In genomic region chr7:139753079-139753692, GRCh38 we compare ENCODE assay signal across 12 cellular contexts. TPM values are rescaled to one million over a fixed set of nuclear protein-coding genes. Genes with fewer than 3 reads are reported as not detected.
DNase-seq lines count a peak whose midpoint lies in the region; ATAC-seq and TF ChIP-seq lines count a peak whose summit lies in the region.
"Had no signal": no experiment of that assay in that cellular context is flagged by ENCODE, and none has a peak within 500 bp of the region (broad histone marks: within the 10 kb centered on the region; RNA-seq: fewer than 3 reads in every experiment).

No MANE protein-coding gene starts in this region.

- no peaks in the 10 kb centered on the region for H3K36me3 Mint-ChIP-seq in GM23338 (ENCODE audit: low read depth)

- no peak overlapping the region for H4K12ac ChIP-seq in trophoblast cell (ENCODE audit: low read depth, low read length)

- WGBS in trophoblast cell (ENCODE audit: extremely low coverage, insufficient coverage, insufficient read length) = no CpG with 5 or more reads among the region's 7 CpGs

- H2BK120ac ChIP-seq in trophoblast cell (ENCODE audit: insufficient read depth, low read length, poor library complexity) = no peak overlapping the region

- DNase-seq in GM23338 (ENCODE audit: low spot score) (peak; percentile 49), OCI-LY7 (ENCODE audit: low spot score) (no peak), fibroblast of villous mesenchyme (ENCODE audit: low read depth) (no peak), trophoblast cell (no peak), ecto neural progenitor cell (ENCODE audit: low spot score) (no peak)
- DNase-seq: activated T-cell treated with anti-CD3 and anti-CD28 coated beads, Interleukin-2, amount 50 U/mL, for 24 hours; NCI-H146; spleen had no signal

- CTCF ChIA-PET in OCI-LY7 (lab: Charles Lee; ENCODE audit: unreplicated experiment) = no interaction called here

- H2BK5ac ChIP-seq in trophoblast cell (ENCODE audit: low read depth, low read length, poor library complexity) = no peak overlapping the region

- no peak overlapping the region for H3K14ac ChIP-seq in trophoblast cell (ENCODE audit: low read length)

- H3K9me3 ChIP-seq in OCI-LY7 (ENCODE audit: low read length) (no peaks in the 10 kb centered on the region), trophoblast cell (ENCODE audit: insufficient read depth, low read depth, low read length) (no peaks in the 10 kb centered on the region)
- H3K9me3 ChIP-seq: spleen, suprapubic skin had no signal

- no peak overlapping the region for H3K18ac ChIP-seq in trophoblast cell (ENCODE audit: low read length)

- no peak overlapping the region for H2AFZ ChIP-seq in GM23338
- no peak overlapping the region for H2AFZ ChIP-seq in OCI-LY7 (ENCODE audit: low read length)
- no peak overlapping the region for H2AFZ ChIP-seq in trophoblast cell (ENCODE audit: insufficient read depth, low read length, poor library complexity)

- H3K4me1 ChIP-seq in GM23338 (ENCODE audit: insufficient read depth) (no peaks in the 10 kb centered on the region), OCI-LY7 (ENCODE audit: insufficient read depth, low read length, poor library complexity, severe bottlenecking) (peaks cover 5% of the 10 kb centered on the region), trophoblast cell (ENCODE audit: control insufficient read depth in 1 of 2, insufficient read depth in 2 of 2, low read length in 2 of 2) (no peaks in the 10 kb centered on the region)

- peaks cover 2% of the 10 kb centered on the region for H3K4me1 Mint-ChIP-seq in GM23338

- no peak overlapping the region for H3K4me3 Mint-ChIP-seq in GM23338
- H3K4me3 Mint-ChIP-seq: activated T-cell treated with anti-CD3 and anti-CD28 coated beads, Interleukin-2, amount 50 U/mL, for 24 hours had no signal

- H3K79me1 ChIP-seq in trophoblast cell (ENCODE audit: low read length) = no peaks in the 10 kb centered on the region

- H3K9ac ChIP-seq in trophoblast cell (ENCODE audit: low read length) = peak overlapping the region; percentile 16

- H3K4me3 ChIP-seq in GM23338 = no peak overlapping the region
- H3K4me3 ChIP-seq in OCI-LY7 (ENCODE audit: low read depth, low read length, poor library complexity, severe bottlenecking) = no peak overlapping the region
- H3K4me3 ChIP-seq in fibroblast of villous mesenchyme (ENCODE audit: low read depth, low read length) = no peak overlapping the region
- H3K4me3 ChIP-seq in trophoblast cell (ENCODE audit: low read depth, low read length) = no peak overlapping the region
- H3K4me3 ChIP-seq: spleen, suprapubic skin had no signal

- H3K79me2 ChIP-seq in GM23338 (replicated peaks; ENCODE audit: insufficient read depth) (peaks cover 19% of the 10 kb centered on the region), OCI-LY7 (ENCODE audit: insufficient read depth, low read depth, low read length) (no peaks in the 10 kb centered on the region), trophoblast cell (ENCODE audit: control insufficient read depth, insufficient read depth, low read length, poor library complexity) (no peaks in the 10 kb centered on the region)

- H3K9me3 Mint-ChIP-seq in GM23338 = no peaks in the 10 kb centered on the region
- H3K9me3 Mint-ChIP-seq: activated T-cell treated with anti-CD3 and anti-CD28 coated beads, Interleukin-2, amount 50 U/mL, for 24 hours had no signal

- TF ChIP-seq CTCF in GM23338 (conservative IDR thresholded peaks at IDR 0.05; ENCODE audit: low read depth in 2 of 2) (peak in 1 of 2 experiments; percentile 24; a peak in 3 of 4 replicates), OCI-LY7 (conservative IDR thresholded peaks at IDR 0.05; ENCODE audit: low read length) (peak; percentile 34; the same call in 1 of the 2 replicates), fibroblast of villous mesenchyme (IDR thresholded peaks at IDR 0.05; ENCODE audit: insufficient read depth, low read depth, low read length) (peak; percentile 23)

- H2AK5ac ChIP-seq in trophoblast cell (ENCODE audit: low read length) = no peak overlapping the region

- H3K36me3 ChIP-seq in GM23338 (ENCODE audit: insufficient read depth) (no peaks in the 10 kb centered on the region), OCI-LY7 (ENCODE audit: insufficient read depth, low read length) (no peaks in the 10 kb centered on the region), trophoblast cell (ENCODE audit: control insufficient read depth in 1 of 2, insufficient read depth in 2 of 2, low read length in 2 of 2) (no peaks in the 10 kb centered on the region)
- H3K36me3 ChIP-seq: suprapubic skin had no signal

- no peak overlapping the region for H3K27ac Mint-ChIP-seq in GM23338

- no peaks in the 10 kb centered on the region; the same call in 1 of the 2 replicates for H4K20me1 ChIP-seq in GM23338 (replicated peaks; ENCODE audit: insufficient read depth)
- H4K20me1 ChIP-seq in OCI-LY7 (ENCODE audit: insufficient read depth, low read length) = no peaks in the 10 kb centered on the region

- POLR2A ChIA-PET in OCI-LY7 (lab: Charles Lee) = interaction anchor here (1.2 kb wide), 1 partner anchor 16 kb away, joined by 3 read pairs; no protein-coding TSS in a partner anchor

- intact Hi-C loops in OCI-LY7 (cut with micrococcal nuclease; ENCODE audit: unreplicated experiment) = no loop called here

- no peak overlapping the region for H4K91ac ChIP-seq in trophoblast cell (ENCODE audit: low read depth, low read length)

- peaks cover 4% of the 10 kb centered on the region; the same call in 1 of the 2 replicates for H3K9me2 ChIP-seq in GM23338 (ENCODE audit: insufficient read depth)
- no peaks in the 10 kb centered on the region for H3K9me2 ChIP-seq in OCI-LY7 (ENCODE audit: insufficient read depth, low read length)

- no peaks in the 10 kb centered on the region for H3F3A ChIP-seq in GM23338 (replicated peaks; ENCODE audit: low read depth)

- ATAC-seq in GM23338 (peak; percentile 96), HG03432 (IDR thresholded peaks at IDR 0.05; ENCODE audit: unreplicated experiment) (no peak), HG03469 (IDR thresholded peaks at IDR 0.05; ENCODE audit: unreplicated experiment) (no peak), GM19351 (IDR thresholded peaks at IDR 0.05; ENCODE audit: unreplicated experiment) (no peak)

- peaks cover 2% of the 10 kb centered on the region for H3K27me3 Mint-ChIP-seq in GM23338 (ENCODE audit: insufficient read depth, low read depth, poor library complexity)
- H3K27me3 Mint-ChIP-seq: activated T-cell treated with anti-CD3 and anti-CD28 coated beads, Interleukin-2, amount 50 U/mL, for 24 hours had no signal

- H2BK12ac ChIP-seq in trophoblast cell (ENCODE audit: low read length) = no peak overlapping the region

- H4K8ac ChIP-seq in trophoblast cell (ENCODE audit: low read depth, low read length) = no peak overlapping the region

- H3K27me3 ChIP-seq in GM23338 (ENCODE audit: insufficient read depth) = no peaks in the 10 kb centered on the region
- no peaks in the 10 kb centered on the region for H3K27me3 ChIP-seq in trophoblast cell (ENCODE audit: insufficient read depth, low read length)
- H3K27me3 ChIP-seq: spleen, suprapubic skin had no signal

- H3K27ac ChIP-seq in GM23338 (ENCODE audit: low read depth) = no peak overlapping the region
- H3K27ac ChIP-seq in OCI-LY7 (ENCODE audit: low read depth, low read length, poor library complexity, severe bottlenecking) = no peak overlapping the region
- H3K27ac ChIP-seq in trophoblast cell (ENCODE audit: low read depth, low read length) = no peak overlapping the region
- H3K27ac ChIP-seq: spleen, suprapubic skin had no signal

- H3K4me2 ChIP-seq in GM23338 (no peak overlapping the region), OCI-LY7 (ENCODE audit: low read length) (no peak overlapping the region), trophoblast cell (ENCODE audit: low read length) (no peak overlapping the region)

- H3K4ac ChIP-seq in trophoblast cell (ENCODE audit: low read depth, low read length) = no peak overlapping the region

- no TSS peak for BruUV-seq in OCI-LY7 (replicated peaks; lab: Mats Ljungman, UMichigan)

- H3K23ac ChIP-seq in trophoblast cell (ENCODE audit: low read length) = no peak overlapping the region

TF ChIP-seq in GM23338, 12 proteins besides CTCF, POLR2A, EP300 and RAD21 (continues in another document):
- TF ChIP-seq ZNF331 (CRISPR knock-in tag; IDR thresholded peaks at IDR 0.05; ENCODE audit: low read depth) (no peak), NANOG (IDR thresholded peaks at IDR 0.05; ENCODE audit: borderline replicate concordance) (no peak), JUNB (IDR thresholded peaks at IDR 0.05; ENCODE audit: unreplicated experiment) (no peak), POLR2AphosphoS5 (IDR thresholded peaks at IDR 0.05; ENCODE audit: low read depth) (no peak)
- TF ChIP-seq, protein P1, sequence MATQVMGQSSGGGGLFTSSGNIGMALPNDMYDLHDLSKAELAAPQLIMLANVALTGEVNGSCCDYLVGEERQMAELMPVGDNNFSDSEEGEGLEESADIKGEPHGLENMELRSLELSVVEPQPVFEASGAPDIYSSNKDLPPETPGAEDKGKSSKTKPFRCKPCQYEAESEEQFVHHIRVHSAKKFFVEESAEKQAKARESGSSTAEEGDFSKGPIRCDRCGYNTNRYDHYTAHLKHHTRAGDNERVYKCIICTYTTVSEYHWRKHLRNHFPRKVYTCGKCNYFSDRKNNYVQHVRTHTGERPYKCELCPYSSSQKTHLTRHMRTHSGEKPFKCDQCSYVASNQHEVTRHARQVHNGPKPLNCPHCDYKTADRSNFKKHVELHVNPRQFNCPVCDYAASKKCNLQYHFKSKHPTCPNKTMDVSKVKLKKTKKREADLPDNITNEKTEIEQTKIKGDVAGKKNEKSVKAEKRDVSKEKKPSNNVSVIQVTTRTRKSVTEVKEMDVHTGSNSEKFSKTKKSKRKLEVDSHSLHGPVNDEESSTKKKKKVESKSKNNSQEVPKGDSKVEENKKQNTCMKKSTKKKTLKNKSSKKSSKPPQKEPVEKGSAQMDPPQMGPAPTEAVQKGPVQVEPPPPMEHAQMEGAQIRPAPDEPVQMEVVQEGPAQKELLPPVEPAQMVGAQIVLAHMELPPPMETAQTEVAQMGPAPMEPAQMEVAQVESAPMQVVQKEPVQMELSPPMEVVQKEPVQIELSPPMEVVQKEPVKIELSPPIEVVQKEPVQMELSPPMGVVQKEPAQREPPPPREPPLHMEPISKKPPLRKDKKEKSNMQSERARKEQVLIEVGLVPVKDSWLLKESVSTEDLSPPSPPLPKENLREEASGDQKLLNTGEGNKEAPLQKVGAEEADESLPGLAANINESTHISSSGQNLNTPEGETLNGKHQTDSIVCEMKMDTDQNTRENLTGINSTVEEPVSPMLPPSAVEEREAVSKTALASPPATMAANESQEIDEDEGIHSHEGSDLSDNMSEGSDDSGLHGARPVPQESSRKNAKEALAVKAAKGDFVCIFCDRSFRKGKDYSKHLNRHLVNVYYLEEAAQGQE (IDR thresholded peaks at IDR 0.05; ENCODE audit: unreplicated experiment) = no peak

RNA-seq across cellular contexts. Expression of gene HIPK2, which starts 24.6 kb away (rescaled TPM):
- 13.8 and 16.9 TPM in 2 replicates for total RNA-seq in GM23338 (2014; rRNA removed; shearing (Covaris generic))
- 5.9 and 7.3 TPM in 2 replicates for polyA plus RNA-seq in GM23338 (2016; fragmentation: Nextera tagmentation; extraction: Ambion mirVana)
- total RNA-seq in OCI-LY7 (2014; rRNA removed; shearing (Covaris generic)) = 5.9 and 6.2 TPM in 2 replicates
- total RNA-seq in OCI-LY7 (2022) = 7.9 and 10.3 TPM in 2 replicates
- 7.1 and 7.3 TPM in 2 replicates for total RNA-seq in fibroblast of villous mesenchyme
- 6.8 and 8.0 TPM in 2 replicates for polyA plus RNA-seq in trophoblast cell (2013)
